ENCODE assay signal across 8 cellular contexts in genomic region chr2:43227830-43228280, GRCh38. TPM values are rescaled to one million over a fixed set of nuclear protein-coding genes. Genes with fewer than 3 reads are reported as not detected.
DNase-seq lines count a peak whose midpoint lies in the region; ATAC-seq and TF ChIP-seq lines count a peak whose summit lies in the region.

No MANE protein-coding gene starts in this region.

- no peak for DNase-seq in activated naive CD4-positive, alpha-beta T cell treated with Interleukin-2 at 50 U/mL for 16 hours
- no peak for DNase-seq in activated T-helper 2 cell treated with anti-CD3 and anti-CD28 coated beads, Interferon-gamma antibody, Interleukin-2, Interleukin-4, amounts not matched to agents 10 μg/mL and 5 μg/mL and 100 μg/mL, durations not matched to agents 14 hours and 24 hours and 36 hours (ENCODE audit: low spot score)
- peak; percentile 66 for DNase-seq in inferior parietal cortex (ENCODE audit: extremely low spot score)
- DNase-seq in superior temporal gyrus (ENCODE audit: extremely low spot score) = peak; percentile 80
- DNase-seq in erythroblast (lab: John Stamatoyannopoulos, UW) = no peak
- DNase-seq in NCI-H524 treated with DMSO at 0.1 percent for 48 hours (lab: John Stamatoyannopoulos, UW) = no peak

- ATAC-seq in GM21825 (IDR thresholded peaks at IDR 0.05; ENCODE audit: unreplicated experiment) = no peak

- no peak for TF ChIP-seq POLR2A in erythroblast (IDR thresholded peaks at IDR 0.05; ENCODE audit: low read length)

- peaks cover 7% of the 10 kb centered on the region for H3K36me3 Mint-ChIP-seq in activated naive CD4-positive, alpha-beta T cell treated with anti-CD3 and anti-CD28 coated beads, Interleukin-2, amount 50 U/mL, for 24 hours
- peaks cover 44% of the 10 kb centered on the region for H3K36me3 Mint-ChIP-seq in activated T-helper 2 cell treated with anti-CD3 and anti-CD28 coated beads, Interferon-gamma antibody, Interleukin-2, Interleukin-4, amounts not matched to agents 10 μg/mL and 5 μg/mL and 100 μg/mL, durations not matched to agents 14 hours and 24 hours and 36 hours (ENCODE audit: low read depth)

- peak overlapping the region; percentile 87 for H3K4me3 Mint-ChIP-seq in activated naive CD4-positive, alpha-beta T cell treated with anti-CD3 and anti-CD28 coated beads, Interleukin-2, amount 50 U/mL, for 24 hours
- peak overlapping the region; percentile 88 for H3K4me3 Mint-ChIP-seq in activated T-helper 2 cell treated with anti-CD3 and anti-CD28 coated beads, Interferon-gamma antibody, Interleukin-2, Interleukin-4, amounts not matched to agents 10 μg/mL and 5 μg/mL and 100 μg/mL, durations not matched to agents 14 hours and 24 hours and 36 hours (ENCODE audit: low read depth)

- no peaks in the 10 kb centered on the region for H3K27me3 Mint-ChIP-seq in activated naive CD4-positive, alpha-beta T cell treated with anti-CD3 and anti-CD28 coated beads, Interleukin-2, amount 50 U/mL, for 24 hours
- no peaks in the 10 kb centered on the region for H3K27me3 Mint-ChIP-seq in activated T-helper 2 cell treated with anti-CD3 and anti-CD28 coated beads, Interferon-gamma antibody, Interleukin-2, Interleukin-4, amounts not matched to agents 10 μg/mL and 5 μg/mL and 100 μg/mL, durations not matched to agents 14 hours and 24 hours and 36 hours (ENCODE audit: low read depth)

- intact Hi-C loops in activated T-helper 2 cell treated with anti-CD3 and anti-CD28 coated beads, Interferon-gamma antibody, Interleukin-2, Interleukin-4, amounts not matched to agents 10 μg/mL and 5 μg/mL and 100 μg/mL, durations not matched to agents 14 hours and 24 hours and 36 hours (cut with micrococcal nuclease) = loop anchor here (2.0 to 10.0 kb wide), 9 partner anchors 169 to 547 kb away; partner anchors contain the start of gene DYNC2LI1

- peak overlapping the region; percentile 84 for H3K27ac Mint-ChIP-seq in activated naive CD4-positive, alpha-beta T cell treated with anti-CD3 and anti-CD28 coated beads, Interleukin-2, amount 50 U/mL, for 24 hours
- H3K27ac Mint-ChIP-seq in activated T-helper 2 cell treated with anti-CD3 and anti-CD28 coated beads, Interferon-gamma antibody, Interleukin-2, Interleukin-4, amounts not matched to agents 10 μg/mL and 5 μg/mL and 100 μg/mL, durations not matched to agents 14 hours and 24 hours and 36 hours = peak overlapping the region; percentile 63

- no peaks in the 10 kb centered on the region for H3K9me3 Mint-ChIP-seq in activated naive CD4-positive, alpha-beta T cell treated with anti-CD3 and anti-CD28 coated beads, Interleukin-2, amount 50 U/mL, for 24 hours
- no peaks in the 10 kb centered on the region for H3K9me3 Mint-ChIP-seq in activated T-helper 2 cell treated with anti-CD3 and anti-CD28 coated beads, Interferon-gamma antibody, Interleukin-2, Interleukin-4, amounts not matched to agents 10 μg/mL and 5 μg/mL and 100 μg/mL, durations not matched to agents 14 hours and 24 hours and 36 hours

- H3K4me1 Mint-ChIP-seq in activated naive CD4-positive, alpha-beta T cell treated with anti-CD3 and anti-CD28 coated beads, Interleukin-2, amount 50 U/mL, for 24 hours = peaks cover 28% of the 10 kb centered on the region
- H3K4me1 Mint-ChIP-seq in activated T-helper 2 cell treated with anti-CD3 and anti-CD28 coated beads, Interferon-gamma antibody, Interleukin-2, Interleukin-4, amounts not matched to agents 10 μg/mL and 5 μg/mL and 100 μg/mL, durations not matched to agents 14 hours and 24 hours and 36 hours (ENCODE audit: low read depth) = peaks cover 21% of the 10 kb centered on the region

RNA-seq across cellular contexts. Expression of gene ZFP36L2, which starts 1.4 kb away (rescaled TPM):
- 114 TPM in 2 replicates for total RNA-seq in activated T-helper 2 cell treated with anti-CD3 and anti-CD28 coated beads, Interferon-gamma antibody, Interleukin-2, Interleukin-4, amounts not matched to agents 10 μg/mL and 5 μg/mL and 100 μg/mL, durations not matched to agents 14 hours and 24 hours and 36 hours

Comparison
In these comparisons a context has a peak if more than half of its experiments do, and no peak if none do; other contexts are left out.
1. DNase-seq: peak in inferior parietal cortex (single experiment) and superior temporal gyrus (single experiment); none in activated naive CD4-positive, alpha-beta T cell treated with Interleukin-2 at 50 U/mL for 16 hours (single experiment), activated T-helper 2 cell treated with anti-CD3 and anti-CD28 coated beads, Interferon-gamma antibody, Interleukin-2, Interleukin-4, amounts not matched to agents 10 μg/mL and 5 μg/mL and 100 μg/mL, durations not matched to agents 14 hours and 24 hours and 36 hours (single experiment), erythroblast (0 of 2) and NCI-H524 treated with DMSO at 0.1 percent for 48 hours (single experiment).